ENCODE assay signal across 2 cellular contexts in genomic region chr4:186927624-186928023, GRCh38.
TF ChIP-seq lines count a peak whose summit lies in the region.

No MANE protein-coding gene starts in this region.

TF ChIP-seq in IMR-90, 13 proteins besides CTCF, POLR2A, EP300 and RAD21:
- TF ChIP-seq BHLHE40 (IDR thresholded peaks at IDR 0.05; ENCODE audit: low read depth, low read length) (no peak), NFE2L2 (IDR thresholded peaks at IDR 0.05; ENCODE audit: low read depth, low read length) (no peak), MXI1 (IDR thresholded peaks at IDR 0.05; ENCODE audit: borderline replicate concordance, low read depth, low read length) (no peak), SMC3 (IDR thresholded peaks at IDR 0.05; ENCODE audit: low read depth, low read length) (no peak), CEBPB (IDR thresholded peaks at IDR 0.05; ENCODE audit: low read depth, low read length) (no peak), MAFK (IDR thresholded peaks at IDR 0.05; ENCODE audit: low read depth, low read length) (no peak), MAZ (IDR thresholded peaks at IDR 0.05; ENCODE audit: borderline replicate concordance, low read depth, low read length) (no peak), USF2 (IDR thresholded peaks at IDR 0.05; ENCODE audit: low read depth, low read length) (no peak), FOS (IDR thresholded peaks at IDR 0.05; ENCODE audit: low read depth, low read length) (no peak), CHD1 (IDR thresholded peaks at IDR 0.05; ENCODE audit: low read depth, low read length) (no peak), ELK1 (IDR thresholded peaks at IDR 0.05; ENCODE audit: borderline replicate concordance, low read depth, low read length) (no peak), RFX5 (IDR thresholded peaks at IDR 0.05; ENCODE audit: low read depth, low read length) (no peak), RCOR1 (IDR thresholded peaks at IDR 0.05; ENCODE audit: insufficient replicate concordance, low read length) (no peak)
TF ChIP-seq in IMR-90: peak in this region for 0.

TF ChIP-seq in WTC11, 78 proteins besides CTCF, POLR2A, EP300 and RAD21 (continued from another document):
- TF ChIP-seq USF2 (CRISPR knock-in tag; IDR thresholded peaks at IDR 0.05) (no peak), ZMAT4 (CRISPR knock-in tag; IDR thresholded peaks at IDR 0.05) (no peak), CREM (CRISPR knock-in tag; IDR thresholded peaks at IDR 0.05) (no peak)
